In the genomic region with DNA sequence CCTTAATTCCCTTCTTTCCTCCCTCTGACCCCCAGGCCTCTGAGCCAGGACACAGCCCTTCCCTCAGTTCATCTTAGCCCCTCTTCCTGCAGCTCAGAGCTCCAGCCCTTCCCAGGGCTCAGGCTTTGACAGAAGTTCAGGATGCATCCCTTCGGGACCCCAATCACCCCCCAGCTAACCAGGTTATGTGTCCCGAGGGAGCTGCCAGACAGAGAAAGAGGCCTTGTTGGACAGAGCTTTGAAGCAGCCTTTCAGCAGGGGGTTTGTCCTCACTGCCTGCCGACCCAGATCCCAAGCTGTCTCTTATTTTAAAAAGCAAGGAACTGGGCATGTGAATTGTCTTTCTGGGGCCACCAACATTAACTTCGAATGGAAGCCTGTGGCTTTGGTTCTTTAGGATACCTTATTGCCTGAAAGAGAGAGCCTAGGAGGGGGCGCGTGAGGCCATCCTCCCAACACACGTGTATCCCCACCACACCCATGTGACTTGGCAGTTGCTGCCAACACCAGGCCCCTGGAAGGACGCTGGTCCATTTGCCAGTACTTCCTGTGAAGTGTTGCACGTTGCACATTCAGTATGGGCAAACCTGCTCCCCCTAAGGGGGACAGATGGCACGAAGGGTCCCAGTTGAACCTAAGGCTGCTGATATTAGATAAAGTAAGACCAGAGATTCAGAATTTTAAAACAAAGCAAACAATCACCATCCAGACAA, we compare ENCODE assay signal across 1 cellular context.
TF ChIP-seq lines count a peak whose summit lies in the region.

No MANE protein-coding gene starts in this region.

TF ChIP-seq in SK-N-SH, 30 proteins besides CTCF, POLR2A, EP300 and RAD21 (continued from another document):
- TF ChIP-seq JUND (IDR thresholded peaks at IDR 0.05) (no peak), USF1 (IDR thresholded peaks at IDR 0.05; ENCODE audit: borderline replicate concordance, low read depth) (peak; percentile 35; the same call in 1 of the 2 replicates), MXI1 (IDR thresholded peaks at IDR 0.05; ENCODE audit: low read depth, low read length) (peak; percentile 99), GATA2 (CRISPR knock-in tag; IDR thresholded peaks at IDR 0.05) (peak; percentile 77), IRF3 (IDR thresholded peaks at IDR 0.05; ENCODE audit: low read depth, low read length) (no peak), SMC3 (IDR thresholded peaks at IDR 0.05; ENCODE audit: low read depth, low read length) (no peak; the same call in 1 of the 2 replicates)
- TF ChIP-seq, protein P1, sequence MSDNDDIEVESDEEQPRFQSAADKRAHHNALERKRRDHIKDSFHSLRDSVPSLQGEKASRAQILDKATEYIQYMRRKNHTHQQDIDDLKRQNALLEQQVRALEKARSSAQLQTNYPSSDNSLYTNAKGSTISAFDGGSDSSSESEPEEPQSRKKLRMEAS (IDR thresholded peaks at IDR 0.05; ENCODE audit: low read depth), result peak; percentile 54; the same call in 1 of the 2 replicates
